Comparison of ENCODE assay signal across 11 cellular contexts in genomic region chr11:11296434-11296833, GRCh38.
"Had no signal": no experiment of that assay in that cellular context is flagged by ENCODE, and none has a peak within 500 bp of the region (broad histone marks: within the 10 kb centered on the region; RNA-seq: fewer than 3 reads in every experiment).

No MANE protein-coding gene starts in this region.

- H3K4me1 Mint-ChIP-seq: activated CD8-positive, alpha-beta memory T cell treated with anti-CD3 and anti-CD28 coated beads, Interleukin-2, amount 10 ng/mL, durations not matched to agents 7 days and 5 days; activated naive CD8-positive, alpha-beta T cell treated with anti-CD3 and anti-CD28 coated beads for 36 hours; naive thymus-derived CD4-positive, alpha-beta T cell had no signal

- ATAC-seq: activated CD8-positive, alpha-beta memory T cell treated with anti-CD3 and anti-CD28 coated beads, Interleukin-2, amount 10 ng/mL, durations not matched to agents 7 days and 5 days; naive thymus-derived CD4-positive, alpha-beta T cell had no signal

- H3K27ac Mint-ChIP-seq: activated CD8-positive, alpha-beta memory T cell treated with anti-CD3 and anti-CD28 coated beads, Interleukin-2, amount 10 ng/mL, durations not matched to agents 7 days and 5 days; activated naive CD8-positive, alpha-beta T cell treated with anti-CD3 and anti-CD28 coated beads for 36 hours; activated T-cell treated with anti-CD3 and anti-CD28 coated beads, Interleukin-2, amount 50 U/mL, for 24 hours; endodermal cell; naive thymus-derived CD4-positive, alpha-beta T cell had no signal

- H3K4me3 Mint-ChIP-seq: activated CD8-positive, alpha-beta memory T cell treated with anti-CD3 and anti-CD28 coated beads, Interleukin-2, amount 10 ng/mL, durations not matched to agents 7 days and 5 days; activated naive CD8-positive, alpha-beta T cell treated with anti-CD3 and anti-CD28 coated beads for 36 hours; activated T-cell treated with anti-CD3 and anti-CD28 coated beads, Interleukin-2, amount 50 U/mL, for 24 hours; endodermal cell; naive thymus-derived CD4-positive, alpha-beta T cell had no signal

- DNase-seq: activated CD4-positive, alpha-beta T cell treated with anti-CD3 and anti-CD28 coated beads, Interleukin-2, amount 50 U/mL, for 4 hours; activated CD4-positive, CD25-positive, alpha-beta regulatory T cell treated with anti-CD3 and anti-CD28 coated beads, Interleukin-2, amount 50 U/mL, for 72 hours; activated CD8-positive, alpha-beta memory T cell treated with anti-CD3 and anti-CD28 coated beads, Interleukin-2, amount 10 ng/mL, durations not matched to agents 7 days and 5 days; activated effector memory CD4-positive, alpha-beta T cell treated with anti-CD3 and anti-CD28 coated beads, Interleukin-2, amount 50 U/mL, for 16 hours; activated naive CD8-positive, alpha-beta T cell treated with anti-CD3 and anti-CD28 coated beads for 36 hours; activated T-cell treated with anti-CD3 and anti-CD28 coated beads, Interleukin-2, amount 50 U/mL, for 24 hours; brain microvascular endothelial cell; endodermal cell; naive thymus-derived CD4-positive, alpha-beta T cell; posterior cingulate gyrus; small intestine had no signal

- H3K27me3 Mint-ChIP-seq: activated naive CD8-positive, alpha-beta T cell treated with anti-CD3 and anti-CD28 coated beads for 36 hours had no signal

- H3K9me3 Mint-ChIP-seq: activated naive CD8-positive, alpha-beta T cell treated with anti-CD3 and anti-CD28 coated beads for 36 hours; activated T-cell treated with anti-CD3 and anti-CD28 coated beads, Interleukin-2, amount 50 U/mL, for 24 hours; endodermal cell; naive thymus-derived CD4-positive, alpha-beta T cell had no signal

- H3K36me3 Mint-ChIP-seq: activated CD8-positive, alpha-beta memory T cell treated with anti-CD3 and anti-CD28 coated beads, Interleukin-2, amount 10 ng/mL, durations not matched to agents 7 days and 5 days; activated naive CD8-positive, alpha-beta T cell treated with anti-CD3 and anti-CD28 coated beads for 36 hours; naive thymus-derived CD4-positive, alpha-beta T cell had no signal
